Comparison of ENCODE assay signal across 1 cellular context in the genomic region with DNA sequence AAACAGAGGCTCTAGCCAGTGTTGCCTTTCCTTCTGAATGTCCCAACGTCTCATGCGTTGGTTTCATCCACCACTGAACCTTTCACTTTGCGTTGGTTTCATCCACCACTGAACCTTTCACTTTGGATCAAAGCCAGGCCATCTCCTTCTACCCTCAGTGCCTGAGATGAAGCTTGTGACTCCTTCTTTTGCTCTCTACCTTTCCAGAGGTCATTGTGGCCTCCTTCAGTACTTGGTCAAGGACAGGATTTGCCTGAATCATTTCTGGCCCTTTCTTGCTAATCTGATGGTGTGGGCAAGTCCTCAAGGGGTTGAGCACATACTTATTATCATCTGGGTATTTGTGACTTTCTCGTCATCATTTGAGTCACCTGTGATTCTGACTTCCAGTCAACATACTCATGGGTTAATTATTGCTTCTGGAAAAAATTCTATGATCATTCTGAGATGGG.
A peak's percentile ranks its signal among the peaks of the same experiment; 100 is the strongest.
TF ChIP-seq lines count a peak whose summit lies in the region.

No MANE protein-coding gene starts in this region.

TF ChIP-seq in K562, 482 proteins besides CTCF, POLR2A, EP300 and RAD21 (continued from another document):
- TF ChIP-seq, protein P1, sequence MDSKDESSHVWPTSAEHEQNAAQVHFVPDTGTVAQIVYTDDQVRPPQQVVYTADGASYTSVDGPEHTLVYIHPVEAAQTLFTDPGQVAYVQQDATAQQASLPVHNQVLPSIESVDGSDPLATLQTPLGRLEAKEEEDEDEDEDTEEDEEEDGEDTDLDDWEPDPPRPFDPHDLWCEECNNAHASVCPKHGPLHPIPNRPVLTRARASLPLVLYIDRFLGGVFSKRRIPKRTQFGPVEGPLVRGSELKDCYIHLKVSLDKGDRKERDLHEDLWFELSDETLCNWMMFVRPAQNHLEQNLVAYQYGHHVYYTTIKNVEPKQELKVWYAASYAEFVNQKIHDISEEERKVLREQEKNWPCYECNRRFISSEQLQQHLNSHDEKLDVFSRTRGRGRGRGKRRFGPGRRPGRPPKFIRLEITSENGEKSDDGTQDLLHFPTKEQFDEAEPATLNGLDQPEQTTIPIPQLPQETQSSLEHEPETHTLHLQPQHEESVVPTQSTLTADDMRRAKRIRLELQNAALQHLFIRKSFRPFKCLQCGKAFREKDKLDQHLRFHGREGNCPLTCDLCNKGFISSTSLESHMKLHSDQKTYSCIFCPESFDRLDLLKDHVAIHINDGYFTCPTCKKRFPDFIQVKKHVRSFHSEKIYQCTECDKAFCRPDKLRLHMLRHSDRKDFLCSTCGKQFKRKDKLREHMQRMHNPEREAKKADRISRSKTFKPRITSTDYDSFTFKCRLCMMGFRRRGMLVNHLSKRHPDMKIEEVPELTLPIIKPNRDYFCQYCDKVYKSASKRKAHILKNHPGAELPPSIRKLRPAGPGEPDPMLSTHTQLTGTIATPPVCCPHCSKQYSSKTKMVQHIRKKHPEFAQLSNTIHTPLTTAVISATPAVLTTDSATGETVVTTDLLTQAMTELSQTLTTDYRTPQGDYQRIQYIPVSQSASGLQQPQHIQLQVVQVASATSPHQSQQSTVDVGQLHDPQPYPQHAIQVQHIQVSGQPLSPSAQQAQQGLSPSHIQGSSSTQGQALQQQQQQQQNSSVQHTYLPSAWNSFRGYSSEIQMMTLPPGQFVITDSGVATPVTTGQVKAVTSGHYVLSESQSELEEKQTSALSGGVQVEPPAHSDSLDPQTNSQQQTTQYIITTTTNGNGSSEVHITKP (IDR thresholded peaks at IDR 0.05; ENCODE audit: partially characterized antibody), result peak; percentile 52
